Comparison of ENCODE assay signal across 20 cellular contexts in genomic region chr1:11341881-11342552, GRCh38.
DNase-seq lines count a peak whose midpoint lies in the region; ATAC-seq and TF ChIP-seq lines count a peak whose summit lies in the region.
"Had no signal": no experiment of that assay in that cellular context is flagged by ENCODE, and none has a peak within 500 bp of the region (broad histone marks: within the 10 kb centered on the region; RNA-seq: fewer than 3 reads in every experiment).

No MANE protein-coding gene starts in this region.

- no peak for ATAC-seq in HG03342 (IDR thresholded peaks at IDR 0.05; ENCODE audit: unreplicated experiment)
- ATAC-seq: body of pancreas; naive thymus-derived CD8-positive, alpha-beta T cell; T-helper 17 cell had no signal

- no peak for TF ChIP-seq CTCF in VCaP (conservative IDR thresholded peaks at IDR 0.05)

- DNase-seq in NCI-H2171 treated with DMSO at 0.1 percent for 48 hours (lab: John Stamatoyannopoulos, UW) (peak; percentile 67), NCI-H2171 (lab: John Stamatoyannopoulos, UW) (no peak), inferior parietal cortex (ENCODE audit: extremely low spot score) (peak; percentile 32), germinal center (ENCODE audit: low spot score) (no peak), mucosa of gallbladder (ENCODE audit: low spot score) (no peak)
- DNase-seq: activated CD4-positive, CD25-positive, alpha-beta regulatory T cell treated with anti-CD3 and anti-CD28 coated beads, Interleukin-2, amount 50 U/mL, for 72 hours; activated naive CD8-positive, alpha-beta T cell treated with anti-CD3 and anti-CD28 coated beads for 36 hours; body of pancreas; C1 segment of cervical spinal cord; HCEC 1CT; naive thymus-derived CD8-positive, alpha-beta T cell; NCI-H187 treated with DMSO at 0.1 percent for 48 hours; NCI-H510A; SIG-M5; T-helper 17 cell had no signal

- peak overlapping the region; percentile 63 for H3K27ac ChIP-seq in VCaP
- peak overlapping the region; percentile 36 for H3K27ac ChIP-seq in temporal lobe (ENCODE audit: low read depth, low read length)
- H3K27ac ChIP-seq: body of pancreas, colonic mucosa, vagina had no signal

Comparison
In these comparisons a context has a peak if more than half of its experiments do, and no peak if none do; other contexts are left out.
1. DNase-seq: peak in NCI-H2171 treated with DMSO at 0.1 percent for 48 hours (single experiment) and inferior parietal cortex (single experiment); none in NCI-H2171 (single experiment), germinal center (single experiment) and mucosa of gallbladder (single experiment).